In genomic region chr17:28315846-28316705, GRCh38 we compare ENCODE assay signal across 2 cellular contexts.
TF ChIP-seq lines count a peak whose summit lies in the region.

No MANE protein-coding gene starts in this region.

TF ChIP-seq in WTC11, 78 proteins besides CTCF, POLR2A, EP300 and RAD21:
- no peak for TF ChIP-seq ATF1 (CRISPR knock-in tag; IDR thresholded peaks at IDR 0.05)
- TF ChIP-seq ZNF121 (CRISPR knock-in tag; IDR thresholded peaks at IDR 0.05): peak; percentile 68; the same call in 1 of the 2 replicates
TF ChIP-seq in WTC11: peak in this region for 1.

TF ChIP-seq in H1, 55 proteins besides CTCF, POLR2A, EP300 and RAD21:
- TF ChIP-seq CEBPB (IDR thresholded peaks at IDR 0.05; ENCODE audit: low read depth, low read length): no peak
